8 cellular contexts compared by ENCODE assay signal in genomic region chr3:38345879-38346583, GRCh38. TPM values are rescaled to one million over a fixed set of nuclear protein-coding genes. Genes with fewer than 3 reads are reported as not detected.
DNase-seq lines count a peak whose midpoint lies in the region; ATAC-seq and TF ChIP-seq lines count a peak whose summit lies in the region.

No MANE protein-coding gene starts in this region.

- POLR2A ChIA-PET in AG04449 (lab: Yijun Ruan, JAX), result interaction anchor here (1.0 kb wide), 1 partner anchor 181 kb away, joined by 4 read pairs; the partner anchor contains the start of gene OXSR1

- DNase-seq in AG04449 (ENCODE audit: low read depth, low spot score) (no peak), tibial nerve (ENCODE audit: low spot score in 2 of 2) (peak in 1 of 2 donors; percentile 9), UCSD-AML1 (lab: John Stamatoyannopoulos, UW; ENCODE audit: unreplicated experiment) (no peak), AG08396 (ENCODE audit: low spot score) (no peak)

- TF ChIP-seq EP300 in tibial nerve (IDR thresholded peaks at IDR 0.05), result no peak

- peaks cover 14% of the 10 kb centered on the region for H3K27me3 ChIP-seq in iPS-18a (ENCODE audit: control insufficient read depth, insufficient read depth, low read length)
- H3K27me3 ChIP-seq in tibial nerve, result no peaks in the 10 kb centered on the region

- H3K4me1 ChIP-seq in iPS-18a (ENCODE audit: control insufficient read depth, low read depth, low read length) (no peaks in the 10 kb centered on the region), tibial nerve (peaks cover 0 to 21% (median 4%) of the 10 kb centered on the region in 4 donors)

- peak overlapping the region; percentile 86 for H3K27ac ChIP-seq in VCaP
- no peak overlapping the region for H3K27ac ChIP-seq in iPS-18a (ENCODE audit: low read length)
- peak overlapping the region in 1 of 4 donors; percentile 82 for H3K27ac ChIP-seq in tibial nerve

- H3K9me3 ChIP-seq in iPS-18a (ENCODE audit: control insufficient read depth, low read depth, low read length) (no peaks in the 10 kb centered on the region), tibial nerve (no peaks in the 10 kb centered on the region)

- CTCF ChIA-PET in AG04449 (lab: Yijun Ruan, JAX), result interaction anchor here (0.8 to 4.7 kb wide), 57 partner anchors 8 to 372 kb away, joined by 3 to 95 read pairs (median 5); partner anchors contain the start of genes ACAA1, EXOG and MYD88

- H3K9ac ChIP-seq in iPS-18a (ENCODE audit: low read length), result no peak overlapping the region

- WGBS in tibial nerve, 2 donors, result 54 to 68% methylated on average over 6 to 8 of the region's 9 CpGs

- peak overlapping the region; percentile 84 for H3K4me3 ChIP-seq in AG04449 (ENCODE audit: low read depth, low read length)
- peak overlapping the region; percentile 70 for H3K4me3 ChIP-seq in iPS-18a (ENCODE audit: low read length)
- H3K4me3 ChIP-seq in tibial nerve, result peak overlapping the region in 3 of 4 donors; percentile 59 to 75 (median 74)

- TF ChIP-seq POLR2A in tibial nerve (IDR thresholded peaks at IDR 0.05), result no peak

- TF ChIP-seq CTCF in AG04449 (IDR thresholded peaks at IDR 0.05; ENCODE audit: insufficient read depth, low read length, missing control alignments) (no peak), VCaP (conservative IDR thresholded peaks at IDR 0.05) (no peak), tibial nerve (IDR thresholded peaks at IDR 0.05) (no peak)

- ATAC-seq in GM21723 (IDR thresholded peaks at IDR 0.05; ENCODE audit: unreplicated experiment), result peak; percentile 27
- no peak for ATAC-seq in GM18907 (IDR thresholded peaks at IDR 0.05; ENCODE audit: unreplicated experiment)

- H3K36me3 ChIP-seq in iPS-18a (ENCODE audit: control insufficient read depth, low read depth, low read length), result no peaks in the 10 kb centered on the region
- no peaks in the 10 kb centered on the region for H3K36me3 ChIP-seq in tibial nerve

RNA-seq across cellular contexts. Expression of gene XYLB, which starts 0.6 kb away (rescaled TPM):
- total RNA-seq in tibial nerve, result 1 to 10 TPM; 3.1 to 6.6 (median 4.1) TPM
